In the genomic region with DNA sequence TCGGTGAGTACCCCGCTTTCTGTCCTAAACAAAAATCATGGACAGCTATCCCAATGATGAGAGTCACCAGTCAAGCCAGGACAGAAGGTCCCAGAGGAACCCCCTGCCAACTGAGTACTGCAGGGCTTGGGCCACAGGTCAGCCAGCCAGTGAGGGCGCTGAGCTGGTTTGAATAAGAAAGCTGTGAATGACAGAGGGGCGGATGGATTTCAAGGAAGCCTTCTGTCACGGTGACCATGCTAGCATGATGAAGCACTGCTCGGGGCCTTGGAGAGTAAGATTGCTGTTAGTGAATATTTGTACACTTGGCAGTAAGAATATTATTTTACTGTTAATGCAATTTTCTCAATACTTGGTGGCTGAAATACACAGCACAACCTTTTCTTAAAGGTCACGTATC, we compare ENCODE assay signal across 16 cellular contexts.
"Had no signal": no experiment of that assay in that cellular context is flagged by ENCODE, and none has a peak within 500 bp of the region (broad histone marks: within the 10 kb centered on the region; RNA-seq: fewer than 3 reads in every experiment).

No MANE protein-coding gene starts in this region.

- DNase-seq: activated B cell treated with CpG ODN at 0.5 μM for 24 hours; activated CD4-positive, alpha-beta T cell treated with anti-CD3 and anti-CD28 coated beads, Interleukin-2, amount 10 ng/mL, durations not matched to agents 7 days and 5 days; activated CD8-positive, alpha-beta memory T cell treated with anti-CD3 and anti-CD28 coated beads for 24 hours; activated naive CD4-positive, alpha-beta T cell treated with Interleukin-2 at 50 U/mL for 16 hours; activated naive CD8-positive, alpha-beta T cell treated with anti-CD3 and anti-CD28 coated beads, Interleukin-2, amount 50 U/mL, for 24 hours; dorsolateral prefrontal cortex; esophagus squamous epithelium; foreskin keratinocyte; heart left ventricle; left colon; mesenchymal stem cell had no signal

- H3K4me1 Mint-ChIP-seq: activated B cell treated with CpG ODN at 0.5 μM for 24 hours; activated CD4-positive, alpha-beta T cell treated with anti-CD3 and anti-CD28 coated beads, Interleukin-2, amount 10 ng/mL, durations not matched to agents 7 days and 5 days; activated naive CD8-positive, alpha-beta T cell treated with anti-CD3 and anti-CD28 coated beads, Interleukin-2, amount 50 U/mL, for 24 hours; stimulated activated effector memory CD8-positive, alpha-beta T cell treated with anti-CD3 and anti-CD28 coated beads, Interleukin-12 subunit alpha, Interleukin-12 subunit beta, amount 100 ng/mL, for 72 hours had no signal

- H3K9me3 ChIP-seq: ascending aorta, esophagus squamous epithelium, heart left ventricle, right atrium auricular region had no signal

- H3K36me3 ChIP-seq: ascending aorta, esophagus squamous epithelium, heart left ventricle, right atrium auricular region, tibial artery had no signal

- H3K4me1 ChIP-seq: ascending aorta, esophagus squamous epithelium, foreskin keratinocyte, right atrium auricular region had no signal

- H3K4me3 ChIP-seq: ascending aorta, dorsolateral prefrontal cortex, esophagus squamous epithelium, heart left ventricle, right atrium auricular region, tibial artery had no signal

- H3K27me3 ChIP-seq: ascending aorta, esophagus squamous epithelium, foreskin keratinocyte, heart left ventricle, right atrium auricular region, tibial artery had no signal

- H3K27ac ChIP-seq: ascending aorta, dorsolateral prefrontal cortex, esophagus squamous epithelium, foreskin keratinocyte, heart left ventricle, right atrium auricular region had no signal

- H3K4me3 Mint-ChIP-seq: activated B cell treated with CpG ODN at 0.5 μM for 24 hours; activated CD4-positive, alpha-beta T cell treated with anti-CD3 and anti-CD28 coated beads, Interleukin-2, amount 10 ng/mL, durations not matched to agents 7 days and 5 days; activated naive CD8-positive, alpha-beta T cell treated with anti-CD3 and anti-CD28 coated beads, Interleukin-2, amount 50 U/mL, for 24 hours; stimulated activated effector memory CD8-positive, alpha-beta T cell treated with anti-CD3 and anti-CD28 coated beads, Interleukin-12 subunit alpha, Interleukin-12 subunit beta, amount 100 ng/mL, for 72 hours; T-helper 1 cell treated with Interleukin-12 subunit alpha and Interleukin-12 subunit beta and Interleukin-4 antibody, amounts not matched to agents 30 μg/mL and 1 μg/mL, for 36 hours had no signal

- H3K27me3 Mint-ChIP-seq: activated B cell treated with CpG ODN at 0.5 μM for 24 hours; activated naive CD8-positive, alpha-beta T cell treated with anti-CD3 and anti-CD28 coated beads, Interleukin-2, amount 50 U/mL, for 24 hours had no signal

- H3K27ac Mint-ChIP-seq: activated B cell treated with CpG ODN at 0.5 μM for 24 hours; activated CD4-positive, alpha-beta T cell treated with anti-CD3 and anti-CD28 coated beads, Interleukin-2, amount 10 ng/mL, durations not matched to agents 7 days and 5 days; activated naive CD8-positive, alpha-beta T cell treated with anti-CD3 and anti-CD28 coated beads, Interleukin-2, amount 50 U/mL, for 24 hours; stimulated activated effector memory CD8-positive, alpha-beta T cell treated with anti-CD3 and anti-CD28 coated beads, Interleukin-12 subunit alpha, Interleukin-12 subunit beta, amount 100 ng/mL, for 72 hours; T-helper 1 cell treated with Interleukin-12 subunit alpha and Interleukin-12 subunit beta and Interleukin-4 antibody, amounts not matched to agents 30 μg/mL and 1 μg/mL, for 36 hours had no signal

- H3K9me3 Mint-ChIP-seq: activated B cell treated with CpG ODN at 0.5 μM for 24 hours; activated CD4-positive, alpha-beta T cell treated with anti-CD3 and anti-CD28 coated beads, Interleukin-2, amount 10 ng/mL, durations not matched to agents 7 days and 5 days; activated naive CD8-positive, alpha-beta T cell treated with anti-CD3 and anti-CD28 coated beads, Interleukin-2, amount 50 U/mL, for 24 hours; stimulated activated effector memory CD8-positive, alpha-beta T cell treated with anti-CD3 and anti-CD28 coated beads, Interleukin-12 subunit alpha, Interleukin-12 subunit beta, amount 100 ng/mL, for 72 hours; T-helper 1 cell treated with Interleukin-12 subunit alpha and Interleukin-12 subunit beta and Interleukin-4 antibody, amounts not matched to agents 30 μg/mL and 1 μg/mL, for 36 hours had no signal
